In genomic region chr3:141326626-141327025, GRCh38 we compare ENCODE assay signal across 29 cellular contexts. TPM values are rescaled to one million over a fixed set of nuclear protein-coding genes. Genes with fewer than 3 reads are reported as not detected.
DNase-seq lines count a peak whose midpoint lies in the region; ATAC-seq and TF ChIP-seq lines count a peak whose summit lies in the region.
"Had no signal": no experiment of that assay in that cellular context is flagged by ENCODE, and none has a peak within 500 bp of the region (broad histone marks: within the 10 kb centered on the region; RNA-seq: fewer than 3 reads in every experiment).

No MANE protein-coding gene starts in this region.

- CTCF ChIA-PET in Calu3 (lab: Charles Lee), result interaction anchor here (1.0 to 1.7 kb wide), 4 partner anchors 9 to 126 kb away, joined by 3 to 15 read pairs (median 4); no protein-coding TSS in a partner anchor
- CTCF ChIA-PET in activated naive CD4-positive, alpha-beta T cell treated with anti-CD3 and anti-CD28 coated beads, Interleukin-2, amount 10 ng/mL, durations not matched to agents 7 days and 5 days (lab: Charles Lee), result no interaction called here

- H3K36me3 Mint-ChIP-seq in Calu3 (ENCODE audit: insufficient read depth, unreplicated experiment), result no peaks in the 10 kb centered on the region
- H3K36me3 Mint-ChIP-seq in activated naive CD4-positive, alpha-beta T cell treated with anti-CD3 and anti-CD28 coated beads, Interleukin-2, amount 10 ng/mL, durations not matched to agents 7 days and 5 days, result no peaks in the 10 kb centered on the region
- H3K36me3 Mint-ChIP-seq: activated CD4-positive, alpha-beta memory T cell treated with anti-CD3 and anti-CD28 coated beads for 36 hours; natural killer cell treated with Interleukin-12 subunit alpha and Interleukin-12 subunit beta and Interleukin-15 and Interleukin-18, amount 100 ng/mL, for 72 hours; stimulated activated memory B cell treated with anti-CD40 and anti-IgM and Interleukin-4, amounts not matched to agents 10 μg/mL and 1 μg/mL and 100 μg/mL, for 72 hours had no signal

- no peak overlapping the region for H2BK15ac ChIP-seq in neuronal stem cell (ENCODE audit: low read length)

- H3K36me3 ChIP-seq in hepatocyte (replicated peaks; ENCODE audit: insufficient read depth, low read depth) (no peaks in the 10 kb centered on the region), neuronal stem cell (replicated peaks in 1 of 2; ENCODE audit: control insufficient read depth in 2 of 2, insufficient read depth in 2 of 2, low read length in 2 of 2) (no peaks in the 10 kb centered on the region), right lobe of liver (no peaks in the 10 kb centered on the region)
- H3K36me3 ChIP-seq: brain microvascular endothelial cell, SJSA1, upper lobe of left lung had no signal

- H3K9me3 Mint-ChIP-seq in Calu3 (ENCODE audit: low read depth, unreplicated experiment), result no peaks in the 10 kb centered on the region
- H3K9me3 Mint-ChIP-seq in activated naive CD4-positive, alpha-beta T cell treated with anti-CD3 and anti-CD28 coated beads, Interleukin-2, amount 10 ng/mL, durations not matched to agents 7 days and 5 days, result no peaks in the 10 kb centered on the region
- H3K9me3 Mint-ChIP-seq: activated CD4-positive, alpha-beta memory T cell treated with anti-CD3 and anti-CD28 coated beads for 36 hours; activated T-helper 1 cell treated with anti-CD3 and anti-CD28 coated beads, Interleukin-12 subunit alpha, Interleukin-12 subunit beta, Interleukin-2, Interleukin-4 antibody, amounts not matched to agents 30 ng/mL and 10 ng/mL and 1 ng/mL, durations not matched to agents 14 hours and 24 hours and 36 hours; natural killer cell treated with Interleukin-12 subunit alpha and Interleukin-12 subunit beta and Interleukin-15 and Interleukin-18, amount 100 ng/mL, for 72 hours had no signal

- H3K27me3 Mint-ChIP-seq in Calu3 (ENCODE audit: unreplicated experiment), result no peaks in the 10 kb centered on the region
- peaks cover 11% of the 10 kb centered on the region for H3K27me3 Mint-ChIP-seq in activated naive CD4-positive, alpha-beta T cell treated with anti-CD3 and anti-CD28 coated beads, Interleukin-2, amount 10 ng/mL, durations not matched to agents 7 days and 5 days
- H3K27me3 Mint-ChIP-seq: activated CD4-positive, alpha-beta memory T cell treated with anti-CD3 and anti-CD28 coated beads for 36 hours; stimulated activated memory B cell treated with anti-CD40 and anti-IgM and Interleukin-4, amounts not matched to agents 10 μg/mL and 1 μg/mL and 100 μg/mL, for 72 hours had no signal

- H3K18ac ChIP-seq in neuronal stem cell (ENCODE audit: low read length), result no peak overlapping the region

- H3K9me3 ChIP-seq in hepatocyte (ENCODE audit: low read depth), result no peaks in the 10 kb centered on the region
- H3K9me3 ChIP-seq in neuronal stem cell (replicated peaks in 1 of 2; ENCODE audit: control insufficient read depth in 2 of 2, insufficient read depth in 1 of 2, low read depth in 1 of 2, low read length in 2 of 2), result no peaks in the 10 kb centered on the region
- no peaks in the 10 kb centered on the region for H3K9me3 ChIP-seq in right lobe of liver
- H3K9me3 ChIP-seq: SJSA1, upper lobe of left lung had no signal

- H2AFZ ChIP-seq in hepatocyte, result no peak overlapping the region
- peak overlapping the region; percentile 56 for H2AFZ ChIP-seq in neuronal stem cell (ENCODE audit: low read length)

- peak overlapping the region; percentile 37 for H3K4me3 Mint-ChIP-seq in Calu3 (ENCODE audit: low read depth, unreplicated experiment)
- H3K4me3 Mint-ChIP-seq in activated naive CD4-positive, alpha-beta T cell treated with anti-CD3 and anti-CD28 coated beads, Interleukin-2, amount 10 ng/mL, durations not matched to agents 7 days and 5 days, result no peak overlapping the region
- H3K4me3 Mint-ChIP-seq: activated CD4-positive, alpha-beta memory T cell treated with anti-CD3 and anti-CD28 coated beads for 36 hours; activated T-helper 1 cell treated with anti-CD3 and anti-CD28 coated beads, Interleukin-12 subunit alpha, Interleukin-12 subunit beta, Interleukin-2, Interleukin-4 antibody, amounts not matched to agents 30 ng/mL and 10 ng/mL and 1 ng/mL, durations not matched to agents 14 hours and 24 hours and 36 hours; natural killer cell treated with Interleukin-12 subunit alpha and Interleukin-12 subunit beta and Interleukin-15 and Interleukin-18, amount 100 ng/mL, for 72 hours; stimulated activated memory B cell treated with anti-CD40 and anti-IgM and Interleukin-4, amounts not matched to agents 10 μg/mL and 1 μg/mL and 100 μg/mL, for 72 hours had no signal

- H3K27me3 ChIP-seq in hepatocyte, result no peaks in the 10 kb centered on the region
- no peaks in the 10 kb centered on the region for H3K27me3 ChIP-seq in neuronal stem cell (ENCODE audit: control insufficient read depth in 3 of 3, insufficient read depth in 3 of 3, low read depth in 1 of 3, low read length in 3 of 3)
- no peaks in the 10 kb centered on the region for H3K27me3 ChIP-seq in right lobe of liver
- H3K27me3 ChIP-seq: brain microvascular endothelial cell, SJSA1, upper lobe of left lung had no signal

- H4K20me1 ChIP-seq in hepatocyte (ENCODE audit: insufficient read depth, poor library complexity, severe bottlenecking), result no peaks in the 10 kb centered on the region

- H2BK120ac ChIP-seq in neuronal stem cell (ENCODE audit: low read depth, low read length), result no peak overlapping the region

- ATAC-seq in right lobe of liver, result no peak
- ATAC-seq: HCT116; natural killer cell treated with Interleukin-12 subunit alpha and Interleukin-12 subunit beta and Interleukin-15 and Interleukin-18, amount 100 ng/mL, for 72 hours; stimulated activated memory B cell treated with anti-CD40 and anti-IgM and Interleukin-4, amounts not matched to agents 10 μg/mL and 1 μg/mL and 100 μg/mL, for 72 hours had no signal

- H3K4ac ChIP-seq in neuronal stem cell (ENCODE audit: low read length), result no peak overlapping the region

- H3K4me2 ChIP-seq in hepatocyte (peak overlapping the region; percentile 66), neuronal stem cell (ENCODE audit: insufficient read depth, low read length, poor library complexity, severe bottlenecking) (no peak overlapping the region)

- no peak for TF ChIP-seq CTCF in Calu3 (IDR thresholded peaks at IDR 0.05; ENCODE audit: unreplicated experiment)
- no peak for TF ChIP-seq CTCF in VCaP (conservative IDR thresholded peaks at IDR 0.05)
- TF ChIP-seq CTCF in hepatocyte (IDR thresholded peaks at IDR 0.05; ENCODE audit: poor library complexity), result no peak
- TF ChIP-seq CTCF in right lobe of liver (IDR thresholded peaks at IDR 0.05), result no peak

- peak overlapping the region; percentile 40 for H3K27ac Mint-ChIP-seq in Calu3 (ENCODE audit: unreplicated experiment)
- no peak overlapping the region for H3K27ac Mint-ChIP-seq in activated naive CD4-positive, alpha-beta T cell treated with anti-CD3 and anti-CD28 coated beads, Interleukin-2, amount 10 ng/mL, durations not matched to agents 7 days and 5 days
- H3K27ac Mint-ChIP-seq: activated CD4-positive, alpha-beta memory T cell treated with anti-CD3 and anti-CD28 coated beads for 36 hours; activated T-helper 1 cell treated with anti-CD3 and anti-CD28 coated beads, Interleukin-12 subunit alpha, Interleukin-12 subunit beta, Interleukin-2, Interleukin-4 antibody, amounts not matched to agents 30 ng/mL and 10 ng/mL and 1 ng/mL, durations not matched to agents 14 hours and 24 hours and 36 hours; stimulated activated memory B cell treated with anti-CD40 and anti-IgM and Interleukin-4, amounts not matched to agents 10 μg/mL and 1 μg/mL and 100 μg/mL, for 72 hours had no signal

- H3K79me1 ChIP-seq in neuronal stem cell (ENCODE audit: low read depth, low read length), result no peaks in the 10 kb centered on the region

- no peak overlapping the region for H4K91ac ChIP-seq in neuronal stem cell (ENCODE audit: low read depth, low read length, poor library complexity)

- no peak for TF ChIP-seq POLR2A in right lobe of liver (IDR thresholded peaks at IDR 0.05)

- BruUV-seq in Calu3 (replicated peaks; lab: Mats Ljungman, UMichigan), result no TSS peak

- no peak overlapping the region for H2BK5ac ChIP-seq in neuronal stem cell (ENCODE audit: low read length)

- H3K9me2 ChIP-seq in hepatocyte (replicated peaks; ENCODE audit: insufficient read depth), result no peaks in the 10 kb centered on the region

- 77% methylated on average over 3 of the region's 3 CpGs for WGBS in hepatocyte (ENCODE audit: low lambda C conversion rate, missing lambda C conversion rate)
- no CpG with 5 or more reads among the region's 3 CpGs for WGBS in neuronal stem cell (ENCODE audit: extremely low coverage in 2 of 2, insufficient read length in 2 of 2, insufficient replicate concordance in 1 of 2), 2 donors
- WGBS in right lobe of liver (ENCODE audit: insufficient coverage, low coverage, low lambda C conversion rate, missing lambda C conversion rate), result 69% methylated on average over 3 of the region's 3 CpGs

- H2AK5ac ChIP-seq in neuronal stem cell (ENCODE audit: low read depth, low read length), result no peak overlapping the region

- H3K27ac ChIP-seq in VCaP (peak overlapping the region; percentile 54), hepatocyte (peak overlapping the region; percentile 86), neuronal stem cell (replicated peaks; ENCODE audit: low read length) (no peak overlapping the region), right lobe of liver (no peak overlapping the region)
- H3K27ac ChIP-seq: brain microvascular endothelial cell, epithelial cell of prostate, SJSA1, upper lobe of left lung had no signal

- peaks cover 19% of the 10 kb centered on the region for H3K79me2 ChIP-seq in hepatocyte

- no peak overlapping the region for H3K23ac ChIP-seq in neuronal stem cell (ENCODE audit: low read depth, low read length, poor library complexity)

- DNase-seq in Calu3 (no peak), hepatocyte (ENCODE audit: low spot score) (no peak), neuronal stem cell (ENCODE audit: low spot score) (no peak), NCI-H82 (lab: John Stamatoyannopoulos, UW) (no peak), right lobe of liver (no peak)
- DNase-seq in activated naive CD4-positive, alpha-beta T cell treated with anti-CD3 and anti-CD28 coated beads, Interleukin-2, amount 10 ng/mL, durations not matched to agents 7 days and 5 days, result no peak
- DNase-seq: activated CD4-positive, alpha-beta memory T cell treated with anti-CD3 and anti-CD28 coated beads for 36 hours; activated CD8-positive, alpha-beta memory T cell treated with anti-CD3 and anti-CD28 coated beads, Interleukin-2, amount 50 U/mL, for 4 hours; activated naive CD4-positive, alpha-beta T cell treated with anti-CD3 and anti-CD28 coated beads, Interleukin-2, amount 50 U/mL, for 16 hours; brain microvascular endothelial cell; C1 segment of cervical spinal cord; COR-L47; DMS79 treated with DMSO at 0.1 percent for 48 hours; GDM1; glutamatergic neuron; islet precursor cell; midbrain; NCI-H1417 treated with DMSO at 0.1 percent for 48 hours; NCI-H446 treated with DMSO at 0.1 percent for 48 hours; RPMI8226; substantia nigra; upper lobe of left lung had no signal

- no peak overlapping the region for H4K8ac ChIP-seq in neuronal stem cell (ENCODE audit: low read depth, low read length)

- H3K9ac ChIP-seq in neuronal stem cell (ENCODE audit: low read depth, low read length, poor library complexity), result no peak overlapping the region

- peaks cover 55% of the 10 kb centered on the region for H3K4me1 Mint-ChIP-seq in Calu3 (ENCODE audit: low read depth, unreplicated experiment)
- peaks cover 3% of the 10 kb centered on the region for H3K4me1 Mint-ChIP-seq in activated naive CD4-positive, alpha-beta T cell treated with anti-CD3 and anti-CD28 coated beads, Interleukin-2, amount 10 ng/mL, durations not matched to agents 7 days and 5 days

- no peak overlapping the region for H3K14ac ChIP-seq in neuronal stem cell (ENCODE audit: low read length)

- intact Hi-C loops in Calu3 (cut with micrococcal nuclease; ENCODE audit: unreplicated experiment), result no loop called here
- intact Hi-C loops in right lobe of liver (cut with DNase I), result no loop called here

- no peak overlapping the region for H2BK12ac ChIP-seq in neuronal stem cell (ENCODE audit: low read length)

- H3K4me3 ChIP-seq in hepatocyte (no peak overlapping the region), neuronal stem cell (ENCODE audit: low read length in 2 of 2) (no peak overlapping the region), right lobe of liver (no peak overlapping the region)
- H3K4me3 ChIP-seq: SJSA1, upper lobe of left lung had no signal

- H3K4me1 ChIP-seq in hepatocyte (ENCODE audit: insufficient read depth), result peaks cover 28% of the 10 kb centered on the region
- peaks cover 3 to 28% of the 10 kb centered on the region in 2 donors for H3K4me1 ChIP-seq in neuronal stem cell (ENCODE audit: control insufficient read depth in 2 of 2, insufficient read depth in 1 of 2, low read depth in 1 of 2, low read length in 2 of 2)
- H3K4me1 ChIP-seq in right lobe of liver, result peaks cover 0 to 28% (median 7%) of the 10 kb centered on the region in 4 donors
- H3K4me1 ChIP-seq: upper lobe of left lung had no signal

RNA-seq across cellular contexts. Expression of gene ZBTB38, which starts 41.7 kb away (rescaled TPM):
- 95.9 and 99.1 TPM in 2 replicates for total RNA-seq in Calu3 (2022)
- 122 and 140 TPM in 2 replicates for total RNA-seq in hepatocyte
- polyA plus RNA-seq in hepatocyte, result 31.6 and 32.7 TPM in 2 replicates
- 7.1 TPM for polyA plus RNA-seq in neuronal stem cell (2013, experiment 1 of 2)
- polyA plus RNA-seq in neuronal stem cell (2013, experiment 2 of 2), result 7.6 TPM
- 10 to 100 TPM; 29.4 to 75.2 (median 36.6) TPM for total RNA-seq in right lobe of liver

Comparison
In these comparisons a context has a peak if more than half of its experiments do, and no peak if none do; other contexts are left out.
1. H3K27ac ChIP-seq: peak in VCaP (single experiment) and hepatocyte (single experiment); none in neuronal stem cell (single experiment) and right lobe of liver (0 of 3).